In the genomic region with DNA sequence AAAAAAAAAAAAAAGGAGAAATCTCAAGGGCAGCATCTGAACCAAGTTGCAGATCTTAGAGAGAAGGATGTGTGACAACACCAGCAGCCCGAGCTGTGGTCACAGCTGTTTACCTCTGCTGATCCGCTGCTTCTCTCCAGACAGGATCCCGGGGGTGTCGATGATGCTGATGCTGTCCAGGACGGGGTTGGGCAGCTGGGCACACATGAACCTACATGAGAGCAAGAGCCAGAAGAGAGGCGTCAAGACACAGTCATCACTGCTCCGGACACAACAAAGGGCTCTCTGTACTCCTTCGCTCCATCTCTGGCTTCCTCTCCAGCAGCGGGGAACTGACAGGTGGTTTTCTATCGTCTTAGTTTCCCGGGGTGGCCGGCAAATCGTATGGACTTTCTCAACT, we compare ENCODE assay signal across 9 cellular contexts. TPM values are rescaled to one million over a fixed set of nuclear protein-coding genes. Genes with fewer than 3 reads are reported as not detected.
DNase-seq lines count a peak whose midpoint lies in the region; ATAC-seq and TF ChIP-seq lines count a peak whose summit lies in the region.
"Had no signal": no experiment of that assay in that cellular context is flagged by ENCODE, and none has a peak within 500 bp of the region (broad histone marks: within the 10 kb centered on the region; RNA-seq: fewer than 3 reads in every experiment).

No MANE protein-coding gene starts in this region.

- H3K9me3 ChIP-seq in BLaER1 (no peaks in the 10 kb centered on the region), lower lobe of right lung (no peaks in the 10 kb centered on the region)

- H3K27me3 ChIP-seq in BLaER1 (no peaks in the 10 kb centered on the region), lower lobe of right lung (ENCODE audit: low read depth) (no peaks in the 10 kb centered on the region)

- H3K27ac ChIP-seq in BLaER1 (peak overlapping the region; percentile 62), lower lobe of right lung (peak overlapping the region; percentile 91)

- no peak for TF ChIP-seq CTCF in lower lobe of right lung (IDR thresholded peaks at IDR 0.05)

- H3K4me1 ChIP-seq in BLaER1: peaks cover 82% of the 10 kb centered on the region
- H3K4me1 ChIP-seq in lower lobe of right lung: peaks cover 87% of the 10 kb centered on the region

- H3K9ac ChIP-seq in BLaER1: peak overlapping the region; percentile 90

- H4K20me1 ChIP-seq in BLaER1: peaks cover 87% of the 10 kb centered on the region

- H3K4me2 ChIP-seq in BLaER1: peak overlapping the region; percentile 99

- ATAC-seq in lower lobe of right lung: no peak
- no peak for ATAC-seq in activated CD4-positive, CD25-positive, alpha-beta regulatory T cell treated with anti-CD3 and anti-CD28 coated beads, Interleukin-2, amount 50 U/mL, for 24 hours

- peaks cover 48% of the 10 kb centered on the region for H3K36me3 ChIP-seq in BLaER1
- peaks cover 37% of the 10 kb centered on the region for H3K36me3 ChIP-seq in lower lobe of right lung

- intact Hi-C loops in lower lobe of right lung (cut with DNase I): no loop called here

- DNase-seq in T-helper 2 cell: peak in 3 of 5 experiments; percentile 33 to 85 (median 81)
- DNase-seq in lower lobe of right lung: no peak
- DNase-seq in NK-92 treated with Interleukin-12 subunit alpha and Interleukin-12 subunit beta, amount 100 ng/mL, for 24 hours (lab: John Stamatoyannopoulos, UW): no peak
- DNase-seq in DMS79 treated with DMSO at 0.1 percent for 48 hours (lab: John Stamatoyannopoulos, UW): no peak
- DNase-seq: DND-41; GOT3; stimulated activated CD4-positive, alpha-beta T cell treated with anti-CD3 and anti-CD28 coated beads, Interleukin-12 subunit alpha, Interleukin-12 subunit beta, amount 100 ng/mL, for 4 hours had no signal

- H3K4me3 ChIP-seq in BLaER1: peak overlapping the region; percentile 95
- peak overlapping the region; percentile 97 for H3K4me3 ChIP-seq in lower lobe of right lung

RNA-seq across cellular contexts. Expression of gene EHD1, which starts 4.1 kb away (rescaled TPM):
- 73.4 TPM for total RNA-seq in lower lobe of right lung

RNA-seq across cellular contexts. Expression of gene CDC42BPG, which starts 29.9 kb away (rescaled TPM):
- total RNA-seq in lower lobe of right lung: 16.3 TPM

RNA-seq across cellular contexts. Expression of gene ATG2A, which starts 42.7 kb away (rescaled TPM):
- total RNA-seq in lower lobe of right lung: 21.7 TPM

RNA-seq across cellular contexts. Expression of gene PPP2R5B, which starts 50.2 kb away (rescaled TPM):
- 23.9 TPM for total RNA-seq in lower lobe of right lung

Comparison
In these comparisons a context has a peak if more than half of its experiments do, and no peak if none do; other contexts are left out.
1. DNase-seq: peak in T-helper 2 cell (3 of 5); none in lower lobe of right lung (single experiment), NK-92 treated with Interleukin-12 subunit alpha and Interleukin-12 subunit beta, amount 100 ng/mL, for 24 hours (single experiment) and DMS79 treated with DMSO at 0.1 percent for 48 hours (single experiment).